Comparison of ENCODE assay signal across 1 cellular context in genomic region chr7:128931965-128932861, GRCh38.
TF ChIP-seq lines count a peak whose summit lies in the region.

No MANE protein-coding gene starts in this region.

TF ChIP-seq in GM12878, 131 proteins besides CTCF, POLR2A, EP300 and RAD21:
- no peak for TF ChIP-seq SIN3A (IDR thresholded peaks at IDR 0.05; ENCODE audit: low read depth, low read length)
- no peak for TF ChIP-seq IRF5 (IDR thresholded peaks at IDR 0.05; ENCODE audit: borderline replicate concordance)
- no peak for TF ChIP-seq POLR2AphosphoS5 (IDR thresholded peaks at IDR 0.05; ENCODE audit: low read length)
- no peak for TF ChIP-seq PBX3 (IDR thresholded peaks at IDR 0.05; ENCODE audit: insufficient replicate concordance, low read depth, low read length)
